Comparison of ENCODE assay signal across 14 cellular contexts in the genomic region with DNA sequence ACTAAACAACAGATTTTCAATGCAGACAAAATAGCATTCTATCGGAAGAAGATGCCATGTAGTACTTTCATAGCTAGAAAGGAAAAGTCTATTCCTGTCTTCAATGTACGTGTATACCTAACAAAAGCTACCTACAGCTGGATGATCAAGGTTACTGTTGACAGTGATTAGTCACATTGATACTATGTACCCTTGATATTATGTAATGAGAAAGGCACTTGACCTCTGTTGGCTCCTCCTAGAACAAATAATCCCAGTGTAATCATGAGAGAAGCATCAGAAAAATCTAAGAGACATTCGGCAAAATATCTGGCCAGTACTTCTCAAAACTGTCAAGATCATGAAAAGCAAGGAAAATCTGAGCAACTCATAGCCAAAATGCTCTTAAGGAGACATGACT. TPM values are rescaled to one million over a fixed set of nuclear protein-coding genes. Genes with fewer than 3 reads are reported as not detected.
"Had no signal": no experiment of that assay in that cellular context is flagged by ENCODE, and none has a peak within 500 bp of the region (broad histone marks: within the 10 kb centered on the region; RNA-seq: fewer than 3 reads in every experiment).

No MANE protein-coding gene starts in this region.

- H3K4me1 ChIP-seq: left lung, thyroid gland, uterus had no signal

- H3K9me3 ChIP-seq: left lung, thyroid gland, uterus had no signal

- DNase-seq: activated effector memory CD4-positive, alpha-beta T cell treated with anti-CD3 and anti-CD28 coated beads, Interleukin-2, amount 50 U/mL, for 16 hours; activated naive CD8-positive, alpha-beta T cell treated with anti-CD3 and anti-CD28 coated beads for 36 hours; activated T-cell treated with anti-CD3 and anti-CD28 coated beads, Interleukin-2, amount 50 U/mL, for 1 hour; anterior cingulate cortex; endodermal cell; left lung; T-helper 2 cell; thyroid gland; uterus had no signal

- H3K27me3 ChIP-seq: left lung, thyroid gland, uterus had no signal

- H3K4me3 ChIP-seq: left lung, thyroid gland, uterus had no signal

- ATAC-seq: esophagus mucosa, left lung had no signal

- H3K27ac ChIP-seq: left lung, thyroid gland, uterus had no signal

- H3K36me3 ChIP-seq: left lung, thyroid gland, uterus had no signal

RNA-seq across cellular contexts. Expression of a gene that starts 44.4 kb away (rescaled TPM):
- total RNA-seq: activated naive CD8-positive, alpha-beta T cell treated with anti-CD3 and anti-CD28 coated beads for 36 hours; chondrocyte; dermis microvascular lymphatic vessel endothelial cell; esophagus mucosa; fibroblast of villous mesenchyme; osteocyte; thyroid gland had no signal
